ENCODE assay signal across 23 cellular contexts in the genomic region with DNA sequence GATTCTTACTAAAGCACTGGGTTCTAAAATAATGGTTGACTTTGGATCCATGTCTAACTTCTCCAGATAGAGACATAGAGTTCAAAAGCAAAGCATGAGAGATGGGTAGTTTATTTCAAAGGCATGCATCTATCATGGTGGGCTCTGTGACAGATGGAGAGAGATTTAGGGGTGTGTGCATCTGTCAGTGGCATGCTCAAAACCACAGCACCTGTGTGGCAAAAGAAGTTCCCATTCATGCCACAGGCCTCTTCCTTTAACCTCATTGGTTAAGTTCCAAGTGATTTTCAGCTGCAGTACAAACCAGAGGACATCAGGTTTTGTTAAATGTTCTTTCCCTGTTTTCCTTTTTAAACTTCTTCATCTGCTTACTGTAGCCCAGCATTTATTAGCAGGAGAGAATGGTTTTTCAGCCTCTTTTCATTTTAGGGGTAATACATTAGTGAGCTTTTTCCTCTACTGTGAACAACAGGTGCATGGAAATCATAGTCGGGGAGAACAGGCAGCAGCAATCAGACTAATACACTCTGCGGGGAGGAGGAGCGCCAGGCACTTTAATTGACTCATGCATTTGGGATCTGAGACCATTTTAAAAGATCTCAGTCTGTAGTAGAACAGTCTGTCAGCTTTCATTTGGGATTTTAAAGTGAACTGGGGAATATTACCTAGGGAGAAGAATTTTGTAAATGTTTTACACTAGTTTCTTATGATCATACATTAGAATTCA. TPM values are rescaled to one million over a fixed set of nuclear protein-coding genes. Genes with fewer than 3 reads are reported as not detected.
A peak's percentile ranks its signal among the peaks of the same experiment; 100 is the strongest.
DNase-seq lines count a peak whose midpoint lies in the region; ATAC-seq and TF ChIP-seq lines count a peak whose summit lies in the region.
"Had no signal": no experiment of that assay in that cellular context is flagged by ENCODE, and none has a peak within 500 bp of the region (broad histone marks: within the 10 kb centered on the region; RNA-seq: fewer than 3 reads in every experiment).

No MANE protein-coding gene starts in this region.

- 62 to 87% methylated on average over 3 of the region's 3 CpGs for WGBS in transverse colon (ENCODE audit: low coverage in 1 of 2), 2 donors

- TF ChIP-seq POLR2A in transverse colon (IDR thresholded peaks at IDR 0.05): no peak

- no peak for TF ChIP-seq CTCF in retinal pigment epithelial cell (conservative IDR thresholded peaks at IDR 0.05; ENCODE audit: low read depth, low read length)
- no peak for TF ChIP-seq CTCF in transverse colon (IDR thresholded peaks at IDR 0.05)

- no peaks in the 10 kb centered on the region for H3K4me1 ChIP-seq in transverse colon

- H3K9me3 ChIP-seq in transverse colon: no peaks in the 10 kb centered on the region

- intact Hi-C loops in transverse colon (cut with DNase I; ENCODE audit: low total_unique reads): no loop called here

- TF ChIP-seq EP300 in transverse colon (IDR thresholded peaks at IDR 0.05; ENCODE audit: low read depth): no peak

- DNase-seq in NCI-H1436 (lab: John Stamatoyannopoulos, UW) (peak; percentile 4), NCI-H1436 treated with DMSO at 0.1 percent for 48 hours (lab: John Stamatoyannopoulos, UW) (no peak), RPMI8226 (peak; percentile 15), retinal pigment epithelial cell (ENCODE audit: low read depth) (peak; percentile 53), NCI-H446 (lab: John Stamatoyannopoulos, UW) (no peak), transverse colon (no peak)
- peak; percentile 75 for DNase-seq in Jurkat, Clone E6-1 (ENCODE audit: low read depth, low spot score)
- DNase-seq: AML-193, GDM1, GM23248, MV-4-11, NCI-H187 treated with DMSO at 0.1 percent for 48 hours, NCI-H526, SHP77, T-helper 1 cell had no signal

- H3K27me3 ChIP-seq in transverse colon: no peaks in the 10 kb centered on the region

- in situ Hi-C loops in transverse colon (cut with MboI; ENCODE audit: low pct_ligation_motif_present in 1 of 4, low pct_unique_long_range_greater_than_20kb in 1 of 4, low sequenced_read_pairs in 3 of 4): loop anchor here in 2 of 4 donors (25.0 kb wide), 1 partner anchor 413 kb away; a partner anchor contains a TSS

- no peak overlapping the region for H3K4me3 ChIP-seq in Jurkat, Clone E6-1 (ENCODE audit: low read length)
- H3K4me3 ChIP-seq in retinal pigment epithelial cell (ENCODE audit: low read length) (no peak overlapping the region), transverse colon (no peak overlapping the region)
- H3K4me3 ChIP-seq: GM23248 had no signal

- no peak for ATAC-seq in HG03108 (IDR thresholded peaks at IDR 0.05; ENCODE audit: unreplicated experiment)
- ATAC-seq: HCT116 had no signal

- no peak overlapping the region for H3K27ac ChIP-seq in transverse colon
- H3K27ac ChIP-seq: 22Rv1, GM23248, KMS-11 had no signal

- H3K36me3 ChIP-seq in transverse colon: no peaks in the 10 kb centered on the region

RNA-seq across cellular contexts. Expression of a gene that starts 52.4 kb away (rescaled TPM):
- polyA plus RNA-seq in Jurkat, Clone E6-1 (2012; ENCODE audit: insufficient read depth, insufficient read length): not detected
- not detected for total RNA-seq in transverse colon
- total RNA-seq: Daoy, GM23248, HT-29, OCI-LY7 had no signal
- polyA plus RNA-seq: CD14-positive monocyte, GM23248 had no signal

Comparison
In these comparisons a context has a peak if more than half of its experiments do, and no peak if none do; other contexts are left out.
1. DNase-seq: peak in NCI-H1436 (single experiment), Jurkat, Clone E6-1 (single experiment), RPMI8226 (single experiment) and retinal pigment epithelial cell (single experiment); none in NCI-H1436 treated with DMSO at 0.1 percent for 48 hours (single experiment), NCI-H446 (0 of 2) and transverse colon (single experiment).